In the genomic region with DNA sequence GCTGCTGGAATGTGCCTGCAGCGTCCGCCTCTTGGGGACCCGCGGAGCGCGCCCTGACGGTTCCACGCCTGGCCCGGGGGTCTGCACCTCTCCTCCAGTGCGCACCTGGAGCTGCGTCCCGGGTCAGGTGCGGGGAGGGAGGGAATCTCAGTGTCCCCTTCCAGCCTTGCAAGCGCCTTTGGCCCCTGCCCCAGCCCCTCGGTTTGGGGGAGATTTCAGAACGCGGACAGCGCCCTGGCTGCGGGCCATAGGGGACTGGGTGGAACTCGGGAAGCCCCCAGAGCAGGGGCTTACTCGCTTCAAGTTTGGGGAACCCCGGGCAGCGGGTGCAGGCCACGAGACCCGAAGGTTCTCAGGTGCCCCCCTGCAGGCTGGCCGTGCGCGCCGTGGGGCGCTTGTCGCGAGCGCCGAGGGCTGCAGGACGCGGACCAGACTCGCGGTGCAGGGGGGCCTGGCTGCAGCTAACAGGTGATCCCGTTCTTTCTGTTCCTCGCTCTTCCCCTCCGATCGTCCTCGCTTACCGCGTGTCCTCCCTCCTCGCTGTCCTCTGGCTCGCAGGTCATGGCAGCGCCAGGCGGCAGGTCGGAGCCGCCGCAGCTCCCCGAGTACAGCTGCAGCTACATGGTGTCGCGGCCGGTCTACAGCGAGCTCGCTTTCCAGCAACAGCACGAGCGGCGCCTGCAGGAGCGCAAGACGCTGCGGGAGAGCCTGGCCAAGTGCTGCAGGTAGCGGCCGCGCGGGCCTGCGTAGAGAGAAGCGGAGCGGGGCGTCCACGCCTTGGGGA, we compare ENCODE assay signal across 8 cellular contexts. TPM values are rescaled to one million over a fixed set of nuclear protein-coding genes. Genes with fewer than 3 reads are reported as not detected.
A peak's percentile ranks its signal among the peaks of the same experiment; 100 is the strongest.
DNase-seq lines count a peak whose midpoint lies in the region; ATAC-seq and TF ChIP-seq lines count a peak whose summit lies in the region.

No MANE protein-coding gene starts in this region.

- H3K9me3 ChIP-seq in ectodermal cell (ENCODE audit: control insufficient read depth, low read length), result no peaks in the 10 kb centered on the region
- H3K9me3 ChIP-seq in Karpas-422 (ENCODE audit: low read length), result no peaks in the 10 kb centered on the region

- no peak overlapping the region for H3K9ac ChIP-seq in Karpas-422 (ENCODE audit: low read length)

- H3K79me2 ChIP-seq in Karpas-422 (ENCODE audit: low read length), result no peaks in the 10 kb centered on the region

- no peak overlapping the region for H2AFZ ChIP-seq in Karpas-422 (ENCODE audit: low read length)

- DNase-seq in AG09319 (ENCODE audit: extremely low read depth, low read depth) (no peak), GM19238 (ENCODE audit: insufficient read length, low spot score) (peak; percentile 6), M059J (ENCODE audit: low read depth) (peak; percentile 67), mesothelial cell of epicardium (ENCODE audit: low spot score in 2 of 2, unreplicated experiment in 2 of 2) (peak; percentile 46 to 62), Karpas-422 (no peak)
- peak; percentile 71 for DNase-seq in activated CD4-positive, alpha-beta T cell treated with anti-CD3 and anti-CD28 coated beads for 48 hours
- DNase-seq in stimulated activated naive CD8-positive, alpha-beta T cell treated with anti-CD3 and anti-CD28 coated beads, Interleukin-15, Interleukin-2, amounts not matched to agents 100 U/mL and 50 U/mL, for 24 hours, result peak; percentile 52

- H3K9me3 Mint-ChIP-seq in mesothelial cell of epicardium, result no peaks in the 10 kb centered on the region

- H3K36me3 ChIP-seq in ectodermal cell (ENCODE audit: control insufficient read depth, insufficient read depth, low read length) (no peaks in the 10 kb centered on the region), Karpas-422 (ENCODE audit: insufficient read depth, low read length) (no peaks in the 10 kb centered on the region)

- WGBS in ectodermal cell, 2 experiments, result 1% methylated on average over 73 of the region's 73 CpGs

- H3K4me3 ChIP-seq in ectodermal cell (ENCODE audit: insufficient read depth, low read depth, low read length) (peak overlapping the region; percentile 42), Karpas-422 (ENCODE audit: low read length) (no peak overlapping the region)

- H3K27ac ChIP-seq in ectodermal cell (ENCODE audit: insufficient read depth, low read depth, low read length, poor library complexity, severe bottlenecking) (no peak overlapping the region), Karpas-422 (ENCODE audit: low read length) (no peak overlapping the region)

- H4K20me1 ChIP-seq in Karpas-422 (ENCODE audit: insufficient read depth, low read depth, low read length), result no peaks in the 10 kb centered on the region; the same call in 1 of the 2 replicates

- H3K4me1 ChIP-seq in ectodermal cell (ENCODE audit: control insufficient read depth, insufficient read depth, low read length), result peaks cover 7% of the 10 kb centered on the region
- peaks cover 18% of the 10 kb centered on the region for H3K4me1 ChIP-seq in Karpas-422 (ENCODE audit: low read length)

- H3K4me1 Mint-ChIP-seq in mesothelial cell of epicardium, result peaks cover 7% of the 10 kb centered on the region

- no peaks in the 10 kb centered on the region for H3K9me2 ChIP-seq in Karpas-422 (replicated peaks; ENCODE audit: insufficient read depth, low read length)

- peak; percentile 53 for ATAC-seq in stimulated activated naive CD8-positive, alpha-beta T cell treated with anti-CD3 and anti-CD28 coated beads, Interleukin-15, Interleukin-2, amounts not matched to agents 100 U/mL and 50 U/mL, for 24 hours

- H3K27ac Mint-ChIP-seq in mesothelial cell of epicardium, result no peak overlapping the region

- no peak overlapping the region for H3K4me2 ChIP-seq in Karpas-422 (ENCODE audit: low read depth, low read length, poor library complexity, severe bottlenecking)

- peak overlapping the region; percentile 81 for H3K4me3 Mint-ChIP-seq in mesothelial cell of epicardium

- H3K27me3 ChIP-seq in ectodermal cell (ENCODE audit: control insufficient read depth, insufficient read depth, low read length, poor library complexity, severe bottlenecking) (peaks cover 72% of the 10 kb centered on the region), Karpas-422 (ENCODE audit: low read length) (no peaks in the 10 kb centered on the region)

- TF ChIP-seq CTCF in AG09319 (IDR thresholded peaks at IDR 0.05; ENCODE audit: low read depth, low read length) (peak; percentile 16), mesothelial cell of epicardium (IDR thresholded peaks at IDR 0.05; ENCODE audit: unreplicated experiment) (no peak)

- H3K27me3 Mint-ChIP-seq in mesothelial cell of epicardium (ENCODE audit: low read depth), result peaks cover 88% of the 10 kb centered on the region

- H3K36me3 Mint-ChIP-seq in mesothelial cell of epicardium, result no peaks in the 10 kb centered on the region

RNA-seq across cellular contexts. Expression of gene SLC26A4, which starts 0.6 kb away (rescaled TPM):
- 0.84 and 1.6 TPM in 2 replicates for total RNA-seq in M059J (2014; rRNA removed; shearing (Covaris generic))
- polyA plus RNA-seq in ectodermal cell (2013, experiment 1 of 4), result 0.11 TPM
- polyA plus RNA-seq in ectodermal cell (2013, experiment 2 of 4), result 0.11 TPM
- 0.11 TPM for polyA plus RNA-seq in ectodermal cell (2013, experiment 3 of 4)
- polyA plus RNA-seq in ectodermal cell (2013, experiment 4 of 4), result 0.04 TPM
- 0.14 to 0.16 TPM in 2 of 3 replicates, not detected in the other for total RNA-seq in mesothelial cell of epicardium
- 0.04 and 0.19 TPM in 2 replicates for total RNA-seq in Karpas-422 (2014; rRNA removed; shearing (Covaris generic); ENCODE audit: low replicate concordance)

Comparison
In these comparisons a context has a peak if more than half of its experiments do, and no peak if none do; other contexts are left out.
1. DNase-seq: peak in GM19238 (single experiment), M059J (single experiment), activated CD4-positive, alpha-beta T cell treated with anti-CD3 and anti-CD28 coated beads for 48 hours (single experiment), mesothelial cell of epicardium (2 of 2) and stimulated activated naive CD8-positive, alpha-beta T cell treated with anti-CD3 and anti-CD28 coated beads, Interleukin-15, Interleukin-2, amounts not matched to agents 100 U/mL and 50 U/mL, for 24 hours (single experiment); none in AG09319 (single experiment) and Karpas-422 (single experiment).